Comparison of ENCODE assay signal across 26 cellular contexts in the genomic region with DNA sequence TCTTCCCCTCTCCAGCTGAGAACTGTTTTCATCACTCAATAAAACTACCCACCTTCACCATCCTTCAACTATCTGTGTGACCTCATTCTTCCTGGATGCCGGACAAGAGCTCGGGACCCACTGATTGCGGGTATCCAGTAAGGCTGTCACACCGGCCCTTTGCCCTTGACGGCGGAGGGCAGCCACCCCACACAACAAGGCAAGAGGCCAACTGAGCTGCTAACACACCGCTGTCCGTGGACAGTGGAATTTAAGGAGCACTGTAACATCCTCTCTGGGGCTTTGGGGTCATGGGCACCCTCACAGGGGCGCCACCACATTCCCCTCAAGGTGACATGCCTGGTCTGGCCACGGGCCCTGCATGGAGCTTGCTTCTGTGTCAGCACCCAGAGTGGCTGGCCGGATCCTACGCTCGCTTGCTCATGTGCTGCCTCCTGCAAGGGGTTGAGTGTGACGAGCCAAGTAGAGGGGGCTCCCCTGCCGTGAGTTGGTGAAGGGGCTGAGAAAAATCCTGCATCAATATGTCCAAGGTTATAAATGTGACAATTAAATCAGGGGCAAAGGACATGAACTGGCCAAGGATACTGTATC.
"Had no signal": no experiment of that assay in that cellular context is flagged by ENCODE, and none has a peak within 500 bp of the region (broad histone marks: within the 10 kb centered on the region; RNA-seq: fewer than 3 reads in every experiment).

No MANE protein-coding gene starts in this region.

- FAIRE-seq: astrocyte, RCC 7860, TTC549 had no signal

- H3K4me3 ChIP-seq: SK-N-MC had no signal

- H3K27ac ChIP-seq: SK-N-MC had no signal

- ATAC-seq: activated CD8-positive, alpha-beta memory T cell treated with anti-CD3 and anti-CD28 coated beads, Interleukin-2, amount 10 ng/mL, durations not matched to agents 7 days and 5 days; activated naive CD4-positive, alpha-beta T cell treated with anti-CD3 and anti-CD28 coated beads, Interleukin-2, amount 50 U/mL, for 72 hours; activated naive CD8-positive, alpha-beta T cell treated with anti-CD3 and anti-CD28 coated beads, Interleukin-2, amount 50 U/mL, for 24 hours; T-cell had no signal

- DNase-seq: activated B cell treated with CpG ODN at 0.5 μM for 24 hours; activated CD4-positive, alpha-beta T cell treated with anti-CD3 and anti-CD28 coated beads for 1 hour; activated CD4-positive, alpha-beta T cell treated with anti-CD3 and anti-CD28 coated beads, Interleukin-2, amount 10 ng/mL, durations not matched to agents 24 days and 14 days; activated CD4-positive, alpha-beta T cell treated with anti-CD3 and anti-CD28 coated beads, Interleukin-2, amount 50 U/mL, for 48 hours; activated CD8-positive, alpha-beta memory T cell treated with anti-CD3 and anti-CD28 coated beads, Interleukin-2, amount 10 ng/mL, durations not matched to agents 7 days and 5 days; activated effector memory CD4-positive, alpha-beta T cell treated with Interleukin-2 at 50 U/mL for 16 hours; activated naive CD4-positive, alpha-beta T cell treated with Interleukin-2 at 50 U/mL for 16 hours; activated naive CD8-positive, alpha-beta T cell treated with anti-CD3 and anti-CD28 coated beads, Interleukin-2, amount 50 U/mL, for 24 hours; activated T-cell treated with anti-CD3 and anti-CD28 coated beads, Interleukin-2, amount 50 U/mL, for 24 hours; amniotic stem cell; Karpas-422; MM.1S; NCI-H1105; NCI-H1436 treated with DMSO at 0.1 percent for 48 hours; NCI-H187; NCI-H2081; NCI-H446; NCI-H524; T-cell; T-helper 2 cell; T1000 had no signal
